In genomic region chr3:27655536-27655935, GRCh38 we compare ENCODE assay signal across 24 cellular contexts.
"Had no signal": no experiment of that assay in that cellular context is flagged by ENCODE, and none has a peak within 500 bp of the region (broad histone marks: within the 10 kb centered on the region; RNA-seq: fewer than 3 reads in every experiment).

No MANE protein-coding gene starts in this region.

- H3K4me1 ChIP-seq: esophagus muscularis mucosa, gastrocnemius medialis, heart right ventricle, left lung, lower lobe of right lung had no signal

- DNase-seq: dermis blood vessel endothelial cell; dorsolateral prefrontal cortex; effector CD4-positive, alpha-beta T cell; effector memory CD4-positive, alpha-beta T cell; foreskin fibroblast; foreskin melanocyte; gastrocnemius medialis; glutamatergic neuron; head of caudate nucleus; heart right ventricle; hippocampal formation; left cardiac atrium; left lung; left ventricle myocardium superior; lower lobe of right lung; mesenchymal stem cell; mucosa of descending colon; naive B cell had no signal

- H3K4me3 ChIP-seq: coronary artery, dorsolateral prefrontal cortex, esophagus muscularis mucosa, gastrocnemius medialis, heart right ventricle, left lung, lower lobe of right lung, mucosa of descending colon had no signal

- H3K27me3 ChIP-seq: dorsolateral prefrontal cortex, esophagus muscularis mucosa, gastrocnemius medialis, heart right ventricle, left lung had no signal

- H3K27ac ChIP-seq: coronary artery, dorsolateral prefrontal cortex, esophagus muscularis mucosa, gastrocnemius medialis, heart right ventricle, left lung, lower lobe of right lung had no signal

- H3K9me3 ChIP-seq: esophagus muscularis mucosa, gastrocnemius medialis, heart right ventricle, left lung, lower lobe of right lung, mucosa of descending colon had no signal

- H3K36me3 ChIP-seq: esophagus muscularis mucosa, gastrocnemius medialis, heart right ventricle, left lung, lower lobe of right lung had no signal

- FAIRE-seq: colon, endothelial cell of umbilical vein, islet of Langerhans, keratinocyte had no signal
